In the genomic region with DNA sequence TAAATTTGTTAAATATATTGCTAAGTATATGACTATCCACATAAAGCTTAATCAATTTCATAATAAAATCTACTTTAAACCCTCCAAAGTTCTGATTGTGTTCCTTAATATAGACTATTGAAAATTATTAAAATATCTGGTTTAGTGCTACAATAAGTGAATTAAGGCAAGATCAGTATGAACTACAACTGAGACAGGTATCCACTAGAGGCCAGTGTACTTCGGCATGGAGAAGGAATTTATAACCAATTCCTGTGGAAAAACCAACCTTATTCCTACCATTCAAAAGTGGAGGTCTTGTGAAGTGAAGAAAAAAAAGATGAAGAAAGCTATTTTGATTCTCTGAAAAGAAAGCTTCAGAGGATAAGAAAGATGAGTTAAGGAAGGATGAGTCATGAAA, we compare ENCODE assay signal across 28 cellular contexts.
A peak's percentile ranks its signal among the peaks of the same experiment; 100 is the strongest.
DNase-seq lines count a peak whose midpoint lies in the region; ATAC-seq, FAIRE-seq and TF ChIP-seq lines count a peak whose summit lies in the region.
"Had no signal": no experiment of that assay in that cellular context is flagged by ENCODE, and none has a peak within 500 bp of the region (broad histone marks: within the 10 kb centered on the region; RNA-seq: fewer than 3 reads in every experiment).

No MANE protein-coding gene starts in this region.

- peaks cover 0 to 4% (median 0%) of the 10 kb centered on the region in 3 donors for H3K4me1 ChIP-seq in pancreas
- H3K4me1 ChIP-seq: Caco-2, spleen, tibial artery had no signal

- no peak overlapping the region for H3K4me3 Mint-ChIP-seq in activated naive CD4-positive, alpha-beta T cell treated with anti-CD3 and anti-CD28 coated beads for 36 hours
- H3K4me3 Mint-ChIP-seq: activated naive CD8-positive, alpha-beta T cell; T-cell had no signal

- H3K4me3 ChIP-seq in fibroblast of pulmonary artery (replicated peaks; ENCODE audit: low read depth, low read length): no peak overlapping the region
- H3K4me3 ChIP-seq in H7 (ENCODE audit: insufficient read depth, low read depth, low read length): no peak overlapping the region
- H3K4me3 ChIP-seq in pancreas: no peak overlapping the region
- H3K4me3 ChIP-seq: spleen, tibial artery had no signal

- intact Hi-C loops in activated naive CD4-positive, alpha-beta T cell treated with anti-CD3 and anti-CD28 coated beads for 36 hours (cut with micrococcal nuclease): no loop called here
- intact Hi-C loops in pancreas (cut with DNase I): no loop called here

- TF ChIP-seq CTCF in fibroblast of pulmonary artery (IDR thresholded peaks at IDR 0.05; ENCODE audit: low read length, missing control alignments): peak; percentile 34
- TF ChIP-seq CTCF in pancreas (IDR thresholded peaks at IDR 0.05): no peak

- H3K9me3 ChIP-seq in pancreas: no peaks in the 10 kb centered on the region

- no peak for FAIRE-seq in pancreas (lab: Jason Lieb, UNC)
- FAIRE-seq: colon, GM12892, HepG2, TTC549 had no signal

- no peak for ATAC-seq in pancreas
- ATAC-seq: HepG2; left lobe of liver; stimulated activated naive CD8-positive, alpha-beta T cell treated with anti-CD3 and anti-CD28 coated beads, Interleukin-15, Interleukin-2, amounts not matched to agents 100 U/mL and 50 U/mL, for 24 hours; T-cell had no signal

- peaks cover 54% of the 10 kb centered on the region for H3K36me3 Mint-ChIP-seq in activated naive CD4-positive, alpha-beta T cell treated with anti-CD3 and anti-CD28 coated beads for 36 hours (ENCODE audit: low read depth)

- no peaks in the 10 kb centered on the region for H3K27me3 ChIP-seq in H7 (ENCODE audit: control insufficient read depth, insufficient read depth, low read length)
- H3K27me3 ChIP-seq in pancreas: no peaks in the 10 kb centered on the region
- H3K27me3 ChIP-seq: spleen, tibial artery had no signal

- H3K36me3 ChIP-seq in H7 (replicated peaks; ENCODE audit: control insufficient read depth, insufficient read depth, low read length): no peaks in the 10 kb centered on the region
- H3K36me3 ChIP-seq in pancreas: no peaks in the 10 kb centered on the region

- peaks cover 11% of the 10 kb centered on the region for H3K9me3 Mint-ChIP-seq in activated naive CD4-positive, alpha-beta T cell treated with anti-CD3 and anti-CD28 coated beads for 36 hours

- H3K27ac Mint-ChIP-seq in activated naive CD4-positive, alpha-beta T cell treated with anti-CD3 and anti-CD28 coated beads for 36 hours: peak overlapping the region; percentile 46
- H3K27ac Mint-ChIP-seq: activated naive CD8-positive, alpha-beta T cell; T-cell had no signal

- 91 to 98% methylated on average over 1 of the region's 1 CpG for WGBS in pancreas, 2 donors

- CTCF ChIA-PET in activated naive CD4-positive, alpha-beta T cell treated with anti-CD3 and anti-CD28 coated beads for 36 hours (lab: Charles Lee): no interaction called here

- H3K27ac ChIP-seq in pancreas: no peak overlapping the region
- H3K27ac ChIP-seq: 22Rv1, spleen, tibial artery had no signal

- no peaks in the 10 kb centered on the region for H3K27me3 Mint-ChIP-seq in activated naive CD4-positive, alpha-beta T cell treated with anti-CD3 and anti-CD28 coated beads for 36 hours (ENCODE audit: low read depth)
- H3K27me3 Mint-ChIP-seq: activated naive CD8-positive, alpha-beta T cell; T-cell had no signal

- H3K4me1 Mint-ChIP-seq in activated naive CD4-positive, alpha-beta T cell treated with anti-CD3 and anti-CD28 coated beads for 36 hours (ENCODE audit: low read depth): peaks cover 7% of the 10 kb centered on the region

- DNase-seq in activated naive CD4-positive, alpha-beta T cell treated with anti-CD3 and anti-CD28 coated beads for 36 hours: no peak
- no peak for DNase-seq in activated naive CD4-positive, alpha-beta T cell treated with Interleukin-2 at 50 U/mL for 16 hours
- DNase-seq in amniotic epithelial cell (ENCODE audit: low read depth) (peak; percentile 43), fibroblast of pulmonary artery (ENCODE audit: low read depth) (no peak), H7 (no peak), pancreas (no peak), HT-29 (ENCODE audit: low spot score) (no peak)
- no peak for DNase-seq in activated CD8-positive, alpha-beta memory T cell treated with anti-CD3 and anti-CD28 coated beads, Interleukin-2, amount 50 U/mL, for 4 hours
- DNase-seq: AML-193; Caco-2; DND-41; NCI-H1105; NCI-H2081 treated with DMSO at 0.1 percent for 48 hours; NCI-H82; OCI-M1; SHP77 treated with DMSO at 0.1 percent for 48 hours; spleen; stimulated activated CD4-positive, alpha-beta T cell treated with anti-CD3 and anti-CD28 coated beads, Interleukin-4, amount 100 ng/mL, for 24 hours; stimulated activated naive CD8-positive, alpha-beta T cell treated with anti-CD3 and anti-CD28 coated beads, Interleukin-15, Interleukin-2, amounts not matched to agents 100 U/mL and 50 U/mL, for 24 hours; T-cell; tibial artery had no signal
